ENCODE assay signal across 1 cellular context in genomic region chr1:43934279-43934985, GRCh38.
TF ChIP-seq lines count a peak whose summit lies in the region.

No MANE protein-coding gene starts in this region.

TF ChIP-seq in K562, 482 proteins besides CTCF, POLR2A, EP300 and RAD21 (continued from another document and continues in another):
- TF ChIP-seq, protein P1, sequence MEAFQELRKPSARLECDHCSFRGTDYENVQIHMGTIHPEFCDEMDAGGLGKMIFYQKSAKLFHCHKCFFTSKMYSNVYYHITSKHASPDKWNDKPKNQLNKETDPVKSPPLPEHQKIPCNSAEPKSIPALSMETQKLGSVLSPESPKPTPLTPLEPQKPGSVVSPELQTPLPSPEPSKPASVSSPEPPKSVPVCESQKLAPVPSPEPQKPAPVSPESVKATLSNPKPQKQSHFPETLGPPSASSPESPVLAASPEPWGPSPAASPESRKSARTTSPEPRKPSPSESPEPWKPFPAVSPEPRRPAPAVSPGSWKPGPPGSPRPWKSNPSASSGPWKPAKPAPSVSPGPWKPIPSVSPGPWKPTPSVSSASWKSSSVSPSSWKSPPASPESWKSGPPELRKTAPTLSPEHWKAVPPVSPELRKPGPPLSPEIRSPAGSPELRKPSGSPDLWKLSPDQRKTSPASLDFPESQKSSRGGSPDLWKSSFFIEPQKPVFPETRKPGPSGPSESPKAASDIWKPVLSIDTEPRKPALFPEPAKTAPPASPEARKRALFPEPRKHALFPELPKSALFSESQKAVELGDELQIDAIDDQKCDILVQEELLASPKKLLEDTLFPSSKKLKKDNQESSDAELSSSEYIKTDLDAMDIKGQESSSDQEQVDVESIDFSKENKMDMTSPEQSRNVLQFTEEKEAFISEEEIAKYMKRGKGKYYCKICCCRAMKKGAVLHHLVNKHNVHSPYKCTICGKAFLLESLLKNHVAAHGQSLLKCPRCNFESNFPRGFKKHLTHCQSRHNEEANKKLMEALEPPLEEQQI (IDR thresholded peaks at IDR 0.05) = no peak
- TF ChIP-seq, protein P2, sequence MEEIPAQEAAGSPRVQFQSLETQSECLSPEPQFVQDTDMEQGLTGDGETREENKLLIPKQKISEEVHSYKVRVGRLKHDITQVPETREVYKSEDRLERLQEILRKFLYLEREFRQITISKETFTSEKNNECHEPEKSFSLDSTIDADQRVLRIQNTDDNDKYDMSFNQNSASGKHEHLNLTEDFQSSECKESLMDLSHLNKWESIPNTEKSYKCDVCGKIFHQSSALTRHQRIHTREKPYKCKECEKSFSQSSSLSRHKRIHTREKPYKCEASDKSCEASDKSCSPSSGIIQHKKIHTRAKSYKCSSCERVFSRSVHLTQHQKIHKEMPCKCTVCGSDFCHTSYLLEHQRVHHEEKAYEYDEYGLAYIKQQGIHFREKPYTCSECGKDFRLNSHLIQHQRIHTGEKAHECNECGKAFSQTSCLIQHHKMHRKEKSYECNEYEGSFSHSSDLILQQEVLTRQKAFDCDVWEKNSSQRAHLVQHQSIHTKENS (CRISPR knock-in tag; IDR thresholded peaks at IDR 0.05) = no peak
- TF ChIP-seq ZNF324 (CRISPR knock-in tag; IDR thresholded peaks at IDR 0.05) (no peak), SRSF7 (optimal IDR thresholded peaks at IDR 0.05; ENCODE audit: low read depth, low read length) (no peak), CTBP1 (IDR thresholded peaks at IDR 0.05; ENCODE audit: borderline replicate concordance) (peak; percentile 53; the same call in 1 of the 2 replicates), ZNF76 (CRISPR knock-in tag; IDR thresholded peaks at IDR 0.05; ENCODE audit: borderline replicate concordance) (no peak), SNRNP70 (optimal IDR thresholded peaks at IDR 0.05; ENCODE audit: low read depth, low read length) (no peak), CLOCK (CRISPR knock-in tag; IDR thresholded peaks at IDR 0.05; ENCODE audit: borderline replicate concordance) (no peak), XRCC5 (IDR thresholded peaks at IDR 0.05; ENCODE audit: low read depth, low read length) (peak; percentile 25; the same call in 1 of the 2 replicates), DLX4 (CRISPR knock-in tag; IDR thresholded peaks at IDR 0.05) (no peak), CBX3 (IDR thresholded peaks at IDR 0.05; ENCODE audit: borderline replicate concordance in 1 of 2, low read length in 2 of 2) (0 out of 3 replicates have a peak, but pooled peaks of 1 of the 2 experiments have one; percentile 21), U2AF1 (optimal IDR thresholded peaks at IDR 0.05; ENCODE audit: low read depth, low read length) (no peak), SOX6 (IDR thresholded peaks at IDR 0.05) (0 out of 2 replicates have a peak, but pooled peaks have one; percentile 5), ZNF140 (CRISPR knock-in tag; IDR thresholded peaks at IDR 0.05) (no peak), ZNF184 (CRISPR knock-in tag; IDR thresholded peaks at IDR 0.05) (no peak), E2F4 (CRISPR knock-in tag; IDR thresholded peaks at IDR 0.05; ENCODE audit: low read depth) (no peak), SNIP1 (IDR thresholded peaks at IDR 0.05; ENCODE audit: low read depth) (no peak), E2F8 (IDR thresholded peaks at IDR 0.05; ENCODE audit: low read depth, partially characterized antibody) (no peak), BCOR (IDR thresholded peaks at IDR 0.05) (no peak), NR0B1 (IDR thresholded peaks at IDR 0.05; ENCODE audit: partially characterized antibody) (no peak), C11orf30 (IDR thresholded peaks at IDR 0.05; ENCODE audit: low read depth) (no peak), ZNF644 (tag; IDR thresholded peaks at IDR 0.05; ENCODE audit: low read depth) (no peak), IRF1 (CRISPR knock-in tag; IDR thresholded peaks at IDR 0.05; ENCODE audit: borderline replicate concordance) (no peak), POLR3A (IDR thresholded peaks at IDR 0.05; ENCODE audit: borderline replicate concordance, extremely low read depth, insufficient read depth, insufficient read length) (no peak), ZBTB34 (CRISPR knock-in tag; IDR thresholded peaks at IDR 0.05) (no peak), NFATC3 (IDR thresholded peaks at IDR 0.05) (no peak), JUND (IDR thresholded peaks at IDR 0.05; ENCODE audit: borderline replicate concordance, low read depth, low read length) (peak; percentile 41; the same call in 1 of the 2 replicates), JUND (tag; IDR thresholded peaks at IDR 0.05; ENCODE audit: borderline replicate concordance, low read depth, low read length) (0 out of 3 replicates have a peak, but pooled peaks have one; percentile 10), NFRKB (IDR thresholded peaks at IDR 0.05; ENCODE audit: low read depth) (no peak), ZNF197 (CRISPR knock-in tag; IDR thresholded peaks at IDR 0.05; ENCODE audit: low read depth) (no peak), RBM14 (IDR thresholded peaks at IDR 0.05; ENCODE audit: borderline replicate concordance, insufficient read depth, low read depth, low read length) (no peak), NEUROD1 (IDR thresholded peaks at IDR 0.05; ENCODE audit: borderline replicate concordance, low read depth, low read length, partially characterized antibody) (no peak), GABPB1 (CRISPR knock-in tag; IDR thresholded peaks at IDR 0.05) (peak; percentile 84), ETS2 (tag; IDR thresholded peaks at IDR 0.05; ENCODE audit: borderline replicate concordance, poor library complexity, severe bottlenecking) (no peak), ZNF212 (CRISPR knock-in tag; IDR thresholded peaks at IDR 0.05) (no peak), HINFP (tag; conservative IDR thresholded peaks at IDR 0.05; ENCODE audit: low read depth) (no peak), ZFP36 (IDR thresholded peaks at IDR 0.05; ENCODE audit: low read depth, low read length, partially characterized antibody) (peak; percentile 9), MAFK (IDR thresholded peaks at IDR 0.05; ENCODE audit: low read length) (no peak), TEAD4 (IDR thresholded peaks at IDR 0.05; ENCODE audit: low read length) (no peak), TEAD4 (CRISPR knock-in tag; IDR thresholded peaks at IDR 0.05; ENCODE audit: borderline replicate concordance) (0 out of 2 replicates have a peak, but pooled peaks have one; percentile 43)
- TF ChIP-seq, protein P3, sequence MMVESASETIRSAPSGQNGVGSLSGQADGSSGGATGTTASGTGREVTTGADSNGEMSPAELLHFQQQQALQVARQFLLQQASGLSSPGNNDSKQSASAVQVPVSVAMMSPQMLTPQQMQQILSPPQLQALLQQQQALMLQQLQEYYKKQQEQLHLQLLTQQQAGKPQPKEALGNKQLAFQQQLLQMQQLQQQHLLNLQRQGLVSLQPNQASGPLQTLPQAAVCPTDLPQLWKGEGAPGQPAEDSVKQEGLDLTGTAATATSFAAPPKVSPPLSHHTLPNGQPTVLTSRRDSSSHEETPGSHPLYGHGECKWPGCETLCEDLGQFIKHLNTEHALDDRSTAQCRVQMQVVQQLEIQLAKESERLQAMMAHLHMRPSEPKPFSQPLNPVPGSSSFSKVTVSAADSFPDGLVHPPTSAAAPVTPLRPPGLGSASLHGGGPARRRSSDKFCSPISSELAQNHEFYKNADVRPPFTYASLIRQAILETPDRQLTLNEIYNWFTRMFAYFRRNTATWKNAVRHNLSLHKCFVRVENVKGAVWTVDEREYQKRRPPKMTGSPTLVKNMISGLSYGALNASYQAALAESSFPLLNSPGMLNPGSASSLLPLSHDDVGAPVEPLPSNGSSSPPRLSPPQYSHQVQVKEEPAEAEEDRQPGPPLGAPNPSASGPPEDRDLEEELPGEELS (CRISPR knock-in tag; IDR thresholded peaks at IDR 0.05; ENCODE audit: borderline replicate concordance) = no peak
